23 cellular contexts compared by ENCODE assay signal in the genomic region with DNA sequence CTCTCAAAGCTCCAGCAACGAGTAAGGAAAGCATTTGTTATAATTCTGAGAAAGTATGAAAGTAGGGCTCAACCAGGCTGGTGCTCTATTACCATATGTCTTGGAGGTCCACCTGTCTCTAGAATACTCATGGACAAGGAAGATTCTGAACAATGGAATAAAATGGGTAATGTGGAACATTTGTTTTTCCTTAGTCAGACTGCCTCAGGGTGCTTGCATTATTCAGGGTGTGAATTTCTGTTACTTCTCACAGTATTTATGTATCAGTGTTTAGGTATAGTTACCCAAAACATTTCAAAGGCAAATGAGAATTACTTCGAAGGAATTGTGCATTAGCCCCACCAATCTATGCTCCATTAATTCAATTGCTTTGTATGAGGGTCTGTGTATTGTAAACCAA.
A peak's percentile ranks its signal among the peaks of the same experiment; 100 is the strongest.
DNase-seq lines count a peak whose midpoint lies in the region; ATAC-seq, FAIRE-seq and TF ChIP-seq lines count a peak whose summit lies in the region.
"Had no signal": no experiment of that assay in that cellular context is flagged by ENCODE, and none has a peak within 500 bp of the region (broad histone marks: within the 10 kb centered on the region; RNA-seq: fewer than 3 reads in every experiment).

No MANE protein-coding gene starts in this region.

- H3K9ac ChIP-seq in astrocyte (ENCODE audit: low read length): no peak overlapping the region
- no peak overlapping the region for H3K9ac ChIP-seq in parathyroid adenoma

- H3K4me3 ChIP-seq in astrocyte (ENCODE audit: insufficient read depth, low read depth, low read length) (no peak overlapping the region), parathyroid adenoma (ENCODE audit: low read depth, low read length) (no peak overlapping the region), HAP-1 (no peak overlapping the region)
- no peak overlapping the region for H3K4me3 ChIP-seq in CD8-positive, alpha-beta T cell (ENCODE audit: low read depth, low read length)
- H3K4me3 ChIP-seq: SJSA1 had no signal

- no peaks in the 10 kb centered on the region for H4K20me1 ChIP-seq in astrocyte (ENCODE audit: insufficient read depth, low read length)

- intact Hi-C loops in CD8-positive, alpha-beta T cell (cut with DNase I, micrococcal nuclease): no loop called here

- peaks cover 5% of the 10 kb centered on the region for H3K4me1 Mint-ChIP-seq in astrocyte (ENCODE audit: low read depth, unreplicated experiment)
- H3K4me1 Mint-ChIP-seq in CD8-positive, alpha-beta T cell (ENCODE audit: low read depth): no peaks in the 10 kb centered on the region
- H3K4me1 Mint-ChIP-seq: CD4-positive, alpha-beta memory T cell; T-cell had no signal

- no peak overlapping the region for H3K27ac Mint-ChIP-seq in astrocyte (ENCODE audit: unreplicated experiment)
- no peak overlapping the region for H3K27ac Mint-ChIP-seq in CD8-positive, alpha-beta T cell
- H3K27ac Mint-ChIP-seq: CD4-positive, alpha-beta memory T cell; T-cell had no signal

- H3K4me1 ChIP-seq in astrocyte (ENCODE audit: insufficient read depth, low read length): peaks cover 6% of the 10 kb centered on the region
- peaks cover 40% of the 10 kb centered on the region for H3K4me1 ChIP-seq in parathyroid adenoma
- no peaks in the 10 kb centered on the region; the same call in 1 of the 2 replicates for H3K4me1 ChIP-seq in HAP-1
- H3K4me1 ChIP-seq in CD8-positive, alpha-beta T cell (ENCODE audit: insufficient read depth, low read length): no peaks in the 10 kb centered on the region
- H3K4me1 ChIP-seq: Caco-2 had no signal

- peak; percentile 5 for FAIRE-seq in astrocyte (lab: Jason Lieb, UNC)

- no peaks in the 10 kb centered on the region for H3K27me3 Mint-ChIP-seq in astrocyte (ENCODE audit: low read depth, unreplicated experiment)
- no peaks in the 10 kb centered on the region for H3K27me3 Mint-ChIP-seq in CD8-positive, alpha-beta T cell (ENCODE audit: low read depth)
- H3K27me3 Mint-ChIP-seq: CD4-positive, alpha-beta memory T cell had no signal

- no peaks in the 10 kb centered on the region for H3K27me3 ChIP-seq in astrocyte (ENCODE audit: insufficient read depth, low read length)
- no peaks in the 10 kb centered on the region for H3K27me3 ChIP-seq in parathyroid adenoma (ENCODE audit: control insufficient read depth, insufficient read depth, low read length)
- no peaks in the 10 kb centered on the region for H3K27me3 ChIP-seq in HAP-1 (ENCODE audit: low read depth)
- no peaks in the 10 kb centered on the region for H3K27me3 ChIP-seq in CD8-positive, alpha-beta T cell (ENCODE audit: insufficient read depth, low read length)
- H3K27me3 ChIP-seq: SJSA1 had no signal

- DNase-seq in DMS114 treated with DMSO at 0.1 percent for 48 hours (lab: John Stamatoyannopoulos, UW; ENCODE audit: unreplicated experiment) (peak; percentile 64), M059J (ENCODE audit: low read depth) (peak; percentile 58), astrocyte (ENCODE audit: low read depth) (no peak), HAP-1 (ENCODE audit: low spot score in 2 of 2) (no peak)
- DNase-seq in CD8-positive, alpha-beta T cell: no peak
- DNase-seq in activated naive CD4-positive, alpha-beta T cell treated with Interleukin-2 at 50 U/mL for 16 hours: no peak
- DNase-seq: C1 segment of cervical spinal cord; Caco-2; CD4-positive, alpha-beta memory T cell; DND-41; GOT3; HCEC 1CT; NCI-H1092; NCI-H1436; NCI-H187; NCI-H2081 treated with DMSO at 0.1 percent for 48 hours; NCI-H524; NCI-H774; Right ventricle myocardium superior; T-cell had no signal

- no peak overlapping the region for H3K4me3 Mint-ChIP-seq in astrocyte (ENCODE audit: unreplicated experiment)
- H3K4me3 Mint-ChIP-seq in CD8-positive, alpha-beta T cell: no peak overlapping the region
- H3K4me3 Mint-ChIP-seq: CD4-positive, alpha-beta memory T cell; T-cell had no signal

- no peaks in the 10 kb centered on the region for H3K36me3 Mint-ChIP-seq in astrocyte (ENCODE audit: low read depth, unreplicated experiment)
- H3K36me3 Mint-ChIP-seq in CD8-positive, alpha-beta T cell: no peaks in the 10 kb centered on the region
- H3K36me3 Mint-ChIP-seq: CD4-positive, alpha-beta memory T cell; T-cell had no signal

- peaks cover 2% of the 10 kb centered on the region for H3K9me3 Mint-ChIP-seq in astrocyte (ENCODE audit: unreplicated experiment)
- H3K9me3 Mint-ChIP-seq in CD8-positive, alpha-beta T cell: no peaks in the 10 kb centered on the region
- H3K9me3 Mint-ChIP-seq: CD4-positive, alpha-beta memory T cell; T-cell had no signal

- ATAC-seq in CD8-positive, alpha-beta T cell: no peak
- no peak for ATAC-seq in HG03175 (IDR thresholded peaks at IDR 0.05; ENCODE audit: unreplicated experiment)
- ATAC-seq: T-cell had no signal

- POLR2A ChIA-PET in CD8-positive, alpha-beta T cell (lab: Charles Lee): interaction anchor here (0.7 kb wide), 1 partner anchor 1908 kb away, joined by 3 read pairs; no protein-coding TSS in a partner anchor

- H3K79me2 ChIP-seq in astrocyte (ENCODE audit: insufficient read depth, low read length) (no peaks in the 10 kb centered on the region), parathyroid adenoma (no peaks in the 10 kb centered on the region)

- H3K27ac ChIP-seq in astrocyte (ENCODE audit: low read depth, low read length) (no peak overlapping the region), parathyroid adenoma (peak overlapping the region; percentile 87)
- H3K27ac ChIP-seq in CD8-positive, alpha-beta T cell (ENCODE audit: low read depth, low read length): no peak overlapping the region
- H3K27ac ChIP-seq: SJSA1 had no signal

- H2AFZ ChIP-seq in astrocyte (ENCODE audit: low read depth, low read length): no peak overlapping the region
- peak overlapping the region; percentile 2 for H2AFZ ChIP-seq in parathyroid adenoma

- H3K4me2 ChIP-seq in astrocyte (ENCODE audit: low read length) (no peak overlapping the region), parathyroid adenoma (ENCODE audit: low read length) (peak overlapping the region; percentile 43)

- TF ChIP-seq CTCF in astrocyte (IDR thresholded peaks at IDR 0.05; ENCODE audit: insufficient read depth, low read depth, low read length): no peak
- no peak for TF ChIP-seq CTCF in parathyroid adenoma (IDR thresholded peaks at IDR 0.05)
- no peak for TF ChIP-seq CTCF in CD8-positive, alpha-beta T cell (IDR thresholded peaks at IDR 0.05)

- in situ Hi-C loops in HAP-1 (cut with MboI; ENCODE audit: low sequenced_read_pairs): no loop called here

- H3K36me3 ChIP-seq in astrocyte (ENCODE audit: insufficient read depth, low read length) (no peaks in the 10 kb centered on the region), parathyroid adenoma (ENCODE audit: control insufficient read depth, insufficient read depth, low read length) (no peaks in the 10 kb centered on the region), HAP-1 (replicated peaks) (no peaks in the 10 kb centered on the region)
- H3K36me3 ChIP-seq in CD8-positive, alpha-beta T cell (ENCODE audit: insufficient read depth, low read length): no peaks in the 10 kb centered on the region
- H3K36me3 ChIP-seq: SJSA1 had no signal

- no peaks in the 10 kb centered on the region for H3K9me3 ChIP-seq in astrocyte (ENCODE audit: insufficient read depth, low read depth, low read length)
- H3K9me3 ChIP-seq in parathyroid adenoma (ENCODE audit: control insufficient read depth, low read length): no peaks in the 10 kb centered on the region
- H3K9me3 ChIP-seq in HAP-1: no peaks in the 10 kb centered on the region
- no peaks in the 10 kb centered on the region for H3K9me3 ChIP-seq in CD8-positive, alpha-beta T cell (ENCODE audit: low read length)
- H3K9me3 ChIP-seq: Caco-2, SJSA1 had no signal

- CTCF ChIA-PET in CD8-positive, alpha-beta T cell (lab: Charles Lee): no interaction called here

Comparison
In these comparisons a context has a peak if more than half of its experiments do, and no peak if none do; other contexts are left out.
1. DNase-seq: peak in DMS114 treated with DMSO at 0.1 percent for 48 hours (single experiment) and M059J (single experiment); none in astrocyte (single experiment), HAP-1 (0 of 2), CD8-positive, alpha-beta T cell (0 of 7) and activated naive CD4-positive, alpha-beta T cell treated with Interleukin-2 at 50 U/mL for 16 hours (single experiment).